17 cellular contexts compared by ENCODE assay signal in the genomic region with DNA sequence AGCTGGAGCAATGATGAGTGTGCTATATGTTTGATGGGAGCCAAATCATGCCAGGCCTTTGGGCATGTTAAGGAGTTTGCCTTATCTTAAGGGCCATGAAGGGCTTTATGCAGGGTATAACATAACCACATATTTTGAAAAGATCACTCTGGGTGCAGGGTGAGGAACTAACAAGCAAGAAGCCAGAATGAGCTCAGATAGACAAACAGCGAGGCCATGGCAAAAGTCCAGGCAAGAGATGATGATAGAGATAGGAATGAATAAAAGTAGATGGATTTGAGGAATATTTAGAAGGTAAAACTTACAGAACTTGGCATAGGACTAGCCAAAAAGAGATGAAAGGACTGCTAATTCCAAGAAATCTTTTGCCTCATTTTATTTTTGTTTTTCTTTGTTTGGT. TPM values are rescaled to one million over a fixed set of nuclear protein-coding genes. Genes with fewer than 3 reads are reported as not detected.
DNase-seq lines count a peak whose midpoint lies in the region; ATAC-seq and TF ChIP-seq lines count a peak whose summit lies in the region.
"Had no signal": no experiment of that assay in that cellular context is flagged by ENCODE, and none has a peak within 500 bp of the region (broad histone marks: within the 10 kb centered on the region; RNA-seq: fewer than 3 reads in every experiment).

No MANE protein-coding gene starts in this region.

- no peak overlapping the region for H3K56ac ChIP-seq in H9 (ENCODE audit: insufficient read length, low read depth, low read length)

- H2BK120ac ChIP-seq in H9 (ENCODE audit: low read depth, low read length, poor library complexity, severe bottlenecking), result no peak overlapping the region

- H3K18ac ChIP-seq in H9 (ENCODE audit: insufficient read length, low read depth, low read length), result no peak overlapping the region

- TF ChIP-seq POLR2A in esophagus squamous epithelium (IDR thresholded peaks at IDR 0.05) (no peak), gastrocnemius medialis (IDR thresholded peaks at IDR 0.05) (no peak)

- peak; percentile 14 for DNase-seq in AG08396 (ENCODE audit: low spot score)
- no peak for DNase-seq in H9
- no peak for DNase-seq in WTC11 (ENCODE audit: low spot score)
- DNase-seq in iris pigment epithelial cell (ENCODE audit: low read depth), result peak; percentile 31
- DNase-seq in esophagus squamous epithelium (lab: John Stamatoyannopoulos, UW), result no peak
- DNase-seq in NCI-H1417 (lab: John Stamatoyannopoulos, UW), result no peak
- DNase-seq in RPMI8226, result no peak
- DNase-seq in gastrocnemius medialis, result no peak
- DNase-seq: CD8-positive, alpha-beta memory T cell; DMS79 treated with DMSO at 0.1 percent for 48 hours; H7; Karpas-422; NCI-H1105; NCI-H187 treated with DMSO at 0.1 percent for 48 hours; NCI-H748 treated with DMSO at 0.1 percent for 48 hours had no signal

- no peak overlapping the region for H2BK15ac ChIP-seq in H9 (ENCODE audit: low read depth, low read length)

- POLR2A ChIA-PET in WTC11 (lab: Charles Lee), result no interaction called here

- intact Hi-C loops in esophagus squamous epithelium (cut with DNase I) (no loop called here), gastrocnemius medialis (cut with DNase I; ENCODE audit: low total_unique reads) (no loop called here)

- H3K36me3 Mint-ChIP-seq in H9 (ENCODE audit: insufficient read depth in 1 of 3, low read depth in 3 of 3) (peaks cover 18 to 39% (median 24%) of the 10 kb centered on the region in 3 experiments), WTC11 (peaks cover 28% of the 10 kb centered on the region)

- H2BK20ac ChIP-seq in H9 (ENCODE audit: low read depth, low read length, poor library complexity, severe bottlenecking), result no peak overlapping the region

- H3K27ac ChIP-seq in H9 (ENCODE audit: insufficient read length, low read depth, low read length) (no peak overlapping the region), esophagus squamous epithelium (no peak overlapping the region), gastrocnemius medialis (no peak overlapping the region)
- H3K27ac ChIP-seq: BLaER1 had no signal

- in situ Hi-C loops in gastrocnemius medialis (cut with MboI; ENCODE audit: low sequenced_read_pairs in 4 of 4), result no loop called here

- peaks cover 28% of the 10 kb centered on the region for H3K79me2 ChIP-seq in H9 (ENCODE audit: insufficient read depth, low read length)

- H3K9me3 ChIP-seq in H9 (ENCODE audit: control insufficient read depth, low read depth, low read length), result no peaks in the 10 kb centered on the region
- H3K9me3 ChIP-seq in esophagus squamous epithelium, result no peaks in the 10 kb centered on the region
- H3K9me3 ChIP-seq in gastrocnemius medialis, result no peaks in the 10 kb centered on the region
- H3K9me3 ChIP-seq: BLaER1 had no signal

- H4K20me1 ChIP-seq in H9 (ENCODE audit: control insufficient read depth, insufficient read depth, insufficient read length), result no peaks in the 10 kb centered on the region
- H4K20me1 ChIP-seq: BLaER1 had no signal

- H3K9ac ChIP-seq in H9 (ENCODE audit: extremely low read depth, insufficient read length, low read length), result no peak overlapping the region
- H3K9ac ChIP-seq: BLaER1 had no signal

- CTCF ChIA-PET in WTC11 (lab: Charles Lee), result interaction anchor here (0.5 to 1.3 kb wide), 3 partner anchors 8 to 147 kb away, joined by 3 to 8 read pairs (median 4); no protein-coding TSS in a partner anchor

- H3K4me1 Mint-ChIP-seq in H9 (peaks cover 62 to 66% of the 10 kb centered on the region in 2 experiments), WTC11 (peaks cover 71% of the 10 kb centered on the region)

- H3K4me3 Mint-ChIP-seq in H9, result no peak overlapping the region
- H3K4me3 Mint-ChIP-seq in WTC11, result no peak overlapping the region
- H3K4me3 Mint-ChIP-seq: CD8-positive, alpha-beta memory T cell had no signal

- H2BK12ac ChIP-seq in H9 (ENCODE audit: insufficient read length, low read depth, low read length), result no peak overlapping the region

- no peaks in the 10 kb centered on the region for H3K36me3 ChIP-seq in esophagus squamous epithelium
- H3K36me3 ChIP-seq in gastrocnemius medialis, result no peaks in the 10 kb centered on the region

- H4K8ac ChIP-seq in H9 (replicated peaks; ENCODE audit: insufficient read length, low read depth, low read length), result no peak overlapping the region

- H3T11ph ChIP-seq in H9 (ENCODE audit: low read length), result no peak overlapping the region

- H3K79me1 ChIP-seq in H9 (ENCODE audit: insufficient read depth, low read depth, low read length, poor library complexity, severe bottlenecking), result peaks cover 6% of the 10 kb centered on the region

- no peaks in the 10 kb centered on the region for H3K23me2 ChIP-seq in H9 (ENCODE audit: insufficient read length, low read depth, low read length, poor library complexity, severe bottlenecking)

- H3K27me3 Mint-ChIP-seq in H9 (ENCODE audit: low read depth) (no peaks in the 10 kb centered on the region), WTC11 (ENCODE audit: low read depth) (no peaks in the 10 kb centered on the region)
- H3K27me3 Mint-ChIP-seq: CD8-positive, alpha-beta memory T cell had no signal

- no peak for TF ChIP-seq CTCF in H9 (conservative IDR thresholded peaks at IDR 0.05)
- TF ChIP-seq CTCF in WTC11 (IDR thresholded peaks at IDR 0.05), result no peak
- no peak for TF ChIP-seq CTCF in esophagus squamous epithelium (IDR thresholded peaks at IDR 0.05)
- no peak for TF ChIP-seq CTCF in gastrocnemius medialis (IDR thresholded peaks at IDR 0.05 in 4 of 5, conservative IDR thresholded peaks at IDR 0.05 in 1 of 5)

- H3K14ac ChIP-seq in H9 (ENCODE audit: insufficient read depth, low read length), result no peak overlapping the region

- H4K5ac ChIP-seq in H9 (ENCODE audit: insufficient read length, low read depth, low read length), result no peak overlapping the region

- H3K27ac Mint-ChIP-seq in H9 (peak overlapping the region in 2 of 3 experiments; percentile 25 to 37; a peak in 2 of 7 replicates), WTC11 (peak overlapping the region; percentile 78)
- H3K27ac Mint-ChIP-seq: CD8-positive, alpha-beta memory T cell had no signal

- H2BK5ac ChIP-seq in H9 (ENCODE audit: insufficient read length, low read length), result no peak overlapping the region

- no peak overlapping the region for H3K4me3 ChIP-seq in esophagus squamous epithelium
- H3K4me3 ChIP-seq in gastrocnemius medialis, result no peak overlapping the region
- H3K4me3 ChIP-seq: BLaER1 had no signal

- no peak overlapping the region for H2AK5ac ChIP-seq in H9 (ENCODE audit: insufficient read length, low read length)

- H3K27me3 ChIP-seq in H9 (ENCODE audit: insufficient read depth, low read length) (no peaks in the 10 kb centered on the region), esophagus squamous epithelium (no peaks in the 10 kb centered on the region), gastrocnemius medialis (peaks cover 0 to 5% (median 0%) of the 10 kb centered on the region in 3 donors)
- H3K27me3 ChIP-seq: BLaER1 had no signal

- no peak overlapping the region for H3K23ac ChIP-seq in H9 (ENCODE audit: insufficient read length, low read depth, low read length)

- H2AFZ ChIP-seq in H9 (ENCODE audit: low read length), result no peak overlapping the region

- no peak for ATAC-seq in WTC11
- ATAC-seq in gastrocnemius medialis, result no peak

- no CpG with 5 or more reads among the region's 1 CpG for WGBS in H9 (ENCODE audit: extremely low coverage, insufficient read length, low lambda C conversion rate)
- 33 to 44% methylated on average over 1 of the region's 1 CpG for WGBS in esophagus squamous epithelium, 2 donors

- H3K4ac ChIP-seq in H9 (ENCODE audit: low read depth, low read length), result no peak overlapping the region

- H3K9me3 Mint-ChIP-seq in H9 (no peaks in the 10 kb centered on the region), WTC11 (no peaks in the 10 kb centered on the region)
- H3K9me3 Mint-ChIP-seq: CD8-positive, alpha-beta memory T cell had no signal

- H3K4me2 ChIP-seq in H9 (ENCODE audit: insufficient read depth, insufficient read length, low read length), result no peak overlapping the region
- H3K4me2 ChIP-seq: BLaER1 had no signal

- H4K91ac ChIP-seq in H9 (ENCODE audit: insufficient read length, low read depth, low read length), result no peak overlapping the region

- H3K4me1 ChIP-seq in H9 (ENCODE audit: insufficient read depth, low read length) (peaks cover 9% of the 10 kb centered on the region), esophagus squamous epithelium (peaks cover 0 to 30% (median 0%) of the 10 kb centered on the region in 3 donors), gastrocnemius medialis (no peaks in the 10 kb centered on the region)

TF ChIP-seq in WTC11, 78 proteins besides CTCF, POLR2A, EP300 and RAD21:
- TF ChIP-seq, protein P1, sequence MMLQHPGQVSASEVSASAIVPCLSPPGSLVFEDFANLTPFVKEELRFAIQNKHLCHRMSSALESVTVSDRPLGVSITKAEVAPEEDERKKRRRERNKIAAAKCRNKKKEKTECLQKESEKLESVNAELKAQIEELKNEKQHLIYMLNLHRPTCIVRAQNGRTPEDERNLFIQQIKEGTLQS (CRISPR knock-in tag; conservative IDR thresholded peaks at IDR 0.05), result no peak
- no peak for TF ChIP-seq ELF4 (CRISPR knock-in tag; IDR thresholded peaks at IDR 0.05; ENCODE audit: low read depth)
TF ChIP-seq in WTC11: peak in this region for 0.

RNA-seq across cellular contexts. Expression of a gene that starts 6.7 kb away (rescaled TPM):
- total RNA-seq in H9 (2021) (17.3 and 18.5 TPM in 2 replicates), WTC11 (2021) (19.4 to 20.6 TPM (median 20.5 TPM) in 3 replicates), esophagus squamous epithelium (10 to 100 TPM; 28.4 to 76.0 (median 43.3) TPM), gastrocnemius medialis (1 to 10 TPM in 1 of 4 donors, under 1 TPM in 2, not detected in 1; 0.20 to 1.7 (median 0.56) TPM)
- total RNA-seq: A172 had no signal

Comparison
In these comparisons a context has a peak if more than half of its experiments do, and no peak if none do; other contexts are left out.
1. DNase-seq: peak in AG08396 (single experiment) and iris pigment epithelial cell (single experiment); none in H9 (single experiment), WTC11 (single experiment), esophagus squamous epithelium (single experiment), NCI-H1417 (0 of 3), RPMI8226 (single experiment) and gastrocnemius medialis (0 of 2).